Comparison of ENCODE assay signal across 9 cellular contexts in the genomic region with DNA sequence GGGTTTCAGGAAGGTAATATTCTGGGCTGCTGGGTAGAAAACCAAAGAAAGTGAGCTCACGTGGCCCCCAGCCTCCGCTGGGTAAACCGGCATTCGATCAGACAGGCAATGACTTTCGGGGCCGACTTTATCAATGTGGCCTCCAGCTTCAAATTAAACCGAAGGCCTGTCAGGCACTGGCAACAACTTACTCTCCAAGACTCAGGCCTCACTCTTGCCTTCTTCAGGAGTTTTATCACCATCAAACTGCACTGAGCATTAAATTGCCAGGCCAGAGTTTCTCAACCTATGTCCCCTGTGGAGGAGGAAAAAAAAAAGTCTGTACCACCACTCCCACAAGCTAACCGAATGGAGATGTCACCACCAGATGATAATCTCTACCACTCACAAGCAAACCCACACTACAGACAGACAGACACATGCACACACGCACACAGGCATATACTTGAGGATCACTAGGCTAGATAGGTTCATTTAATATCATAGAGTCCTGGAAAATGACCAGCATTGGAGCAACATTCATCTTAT. TPM values are rescaled to one million over a fixed set of nuclear protein-coding genes. Genes with fewer than 3 reads are reported as not detected.
DNase-seq lines count a peak whose midpoint lies in the region; ATAC-seq, FAIRE-seq and TF ChIP-seq lines count a peak whose summit lies in the region.
"Had no signal": no experiment of that assay in that cellular context is flagged by ENCODE, and none has a peak within 500 bp of the region (broad histone marks: within the 10 kb centered on the region; RNA-seq: fewer than 3 reads in every experiment).

No MANE protein-coding gene starts in this region.

- no peak for FAIRE-seq in A549 (lab: Jason Lieb, UNC)
- FAIRE-seq: endometrium had no signal

- H3K4me2 ChIP-seq in A549, result peak overlapping the region; percentile 79

- H3K27ac ChIP-seq in A549 (peak overlapping the region; percentile 81 to 88), HL-60 (replicated peaks) (peak overlapping the region; percentile 80), liver (ENCODE audit: low read depth in 1 of 2, low read length in 2 of 2) (peak overlapping the region; percentile 76 to 94), transverse colon (peak overlapping the region; percentile 88 to 93 (median 91))

- TF ChIP-seq EP300 in A549 (IDR thresholded peaks at IDR 0.05), result no peak
- no peak for TF ChIP-seq EP300 in transverse colon (IDR thresholded peaks at IDR 0.05; ENCODE audit: low read depth)

- peak overlapping the region in 1 of 2 donors; percentile 76 for H3K9ac ChIP-seq in liver (ENCODE audit: low read depth in 1 of 2, low read length in 2 of 2)

- H3K36me3 Mint-ChIP-seq in activated naive CD4-positive, alpha-beta T cell treated with anti-CD3 and anti-CD28 coated beads, Interleukin-2, amount 50 U/mL, for 72 hours, result peaks cover 0 to 6% of the 10 kb centered on the region in 2 donors

- POLR2A ChIA-PET in A549 (lab: Yijun Ruan, JAX), result interaction anchor here (0.5 kb wide), 1 partner anchor 1518 kb away, joined by 3 read pairs; no protein-coding TSS in a partner anchor

- WGBS in A549 (ENCODE audit: missing lambda C conversion rate), result 77% methylated on average over 9 of the region's 9 CpGs
- WGBS in liver, result 73% methylated on average over 9 of the region's 9 CpGs
- 51 to 100% methylated on average over 1 to 9 of the region's 9 CpGs for WGBS in transverse colon (ENCODE audit: low coverage in 1 of 2), 2 donors

- H3K27ac Mint-ChIP-seq in activated naive CD4-positive, alpha-beta T cell treated with anti-CD3 and anti-CD28 coated beads, Interleukin-2, amount 50 U/mL, for 72 hours, result peak overlapping the region; percentile 69 to 91

- H3K36me3 ChIP-seq in liver (ENCODE audit: control insufficient read depth in 4 of 4, insufficient read depth in 3 of 4, low read depth in 1 of 4, low read length in 3 of 4) (no peaks in the 10 kb centered on the region), transverse colon (no peaks in the 10 kb centered on the region)

- ATAC-seq in A549, result no peak
- no peak for ATAC-seq in activated naive CD4-positive, alpha-beta T cell treated with anti-CD3 and anti-CD28 coated beads, Interleukin-2, amount 50 U/mL, for 72 hours

- H3K4me3 ChIP-seq in A549 (peak overlapping the region; percentile 65), HL-60 (replicated peaks; ENCODE audit: insufficient read depth, low read length) (peak overlapping the region; percentile 77), liver (ENCODE audit: low read depth in 1 of 3, low read length in 3 of 3) (peak overlapping the region in 1 of 3 donors; percentile 60), transverse colon (peak overlapping the region in 2 of 4 donors; percentile 63 to 69)

- intact Hi-C loops in transverse colon (cut with DNase I; ENCODE audit: low total_unique reads), result loop anchor here (10.0 kb wide), 1 partner anchor 89 kb away; no protein-coding TSS in a partner anchor

- CTCF ChIA-PET in A549 (lab: Yijun Ruan, JAX), result interaction anchor here (1.1 to 2.8 kb wide), 2 partner anchors 79 to 87 kb away, joined by 3 to 9 read pairs; no protein-coding TSS in a partner anchor

- TF ChIP-seq CTCF in A549 (IDR thresholded peaks at IDR 0.05), result no peak
- no peak for TF ChIP-seq CTCF in HL-60 (IDR thresholded peaks at IDR 0.05; ENCODE audit: insufficient read depth, low read length)
- no peak for TF ChIP-seq CTCF in liver (IDR thresholded peaks at IDR 0.05; ENCODE audit: low read depth, low read length, missing input control)
- TF ChIP-seq CTCF in transverse colon (IDR thresholded peaks at IDR 0.05), result no peak

- H3K9me3 ChIP-seq in A549, result no peaks in the 10 kb centered on the region
- H3K9me3 ChIP-seq in liver (ENCODE audit: control insufficient read depth in 4 of 4, low read length in 3 of 4), result no peaks in the 10 kb centered on the region
- no peaks in the 10 kb centered on the region for H3K9me3 ChIP-seq in transverse colon

- DNase-seq in A549 (ENCODE audit: low read depth in 1 of 2, low spot score in 1 of 2) (no peak), HL-60 (ENCODE audit: low read depth in 1 of 2, low spot score in 1 of 2) (peak in 1 of 2 experiments; percentile 52), transverse colon (no peak), germinal center (ENCODE audit: low spot score) (no peak), SKM-1 (lab: John Stamatoyannopoulos, UW; ENCODE audit: unreplicated experiment) (no peak), NCI-H146 (lab: John Stamatoyannopoulos, UW) (no peak)
- no peak for DNase-seq in activated naive CD4-positive, alpha-beta T cell treated with anti-CD3 and anti-CD28 coated beads, Interleukin-2, amount 50 U/mL, for 72 hours (ENCODE audit: low spot score in 2 of 2)

- H3K4me1 ChIP-seq in A549 (peaks cover 12% of the 10 kb centered on the region), liver (ENCODE audit: control insufficient read depth in 4 of 4, insufficient read depth in 4 of 4, low read length in 3 of 4) (peaks cover 3 to 20% (median 6%) of the 10 kb centered on the region in 4 donors), transverse colon (peaks cover 16 to 57% (median 34%) of the 10 kb centered on the region in 4 donors)

- in situ Hi-C loops in transverse colon (cut with MboI; ENCODE audit: low pct_ligation_motif_present in 1 of 4, low pct_unique_long_range_greater_than_20kb in 1 of 4, low sequenced_read_pairs in 3 of 4), result no loop called here

- TF ChIP-seq POLR2A in A549 (IDR thresholded peaks at IDR 0.05; ENCODE audit: low read length), result no peak
- no peak for TF ChIP-seq POLR2A in transverse colon (IDR thresholded peaks at IDR 0.05)

- TF ChIP-seq RAD21 in A549 (conservative IDR thresholded peaks at IDR 0.05 in 1 of 2, IDR thresholded peaks at IDR 0.05 in 1 of 2) (no peak), liver (IDR thresholded peaks at IDR 0.05) (no peak)

- H3K9me3 Mint-ChIP-seq in activated naive CD4-positive, alpha-beta T cell treated with anti-CD3 and anti-CD28 coated beads, Interleukin-2, amount 50 U/mL, for 72 hours, result no peaks in the 10 kb centered on the region

- H3K27me3 ChIP-seq in HL-60 (ENCODE audit: insufficient read depth, poor library complexity, severe bottlenecking) (no peaks in the 10 kb centered on the region), liver (ENCODE audit: control insufficient read depth in 4 of 4, insufficient read depth in 4 of 4, low read length in 3 of 4) (no peaks in the 10 kb centered on the region), transverse colon (no peaks in the 10 kb centered on the region)

TF ChIP-seq in A549, 52 proteins besides CTCF, POLR2A, EP300 and RAD21:
- TF ChIP-seq TFCP2L1 (CRISPR knock-in tag; IDR thresholded peaks at IDR 0.05), result no peak
- no peak for TF ChIP-seq CEBPB (IDR thresholded peaks at IDR 0.05)
- no peak for TF ChIP-seq TP53 (CRISPR knock-in tag; IDR thresholded peaks at IDR 0.05)
- no peak for TF ChIP-seq HOXB5 (CRISPR knock-in tag; IDR thresholded peaks at IDR 0.05)
- TF ChIP-seq, protein P1, sequence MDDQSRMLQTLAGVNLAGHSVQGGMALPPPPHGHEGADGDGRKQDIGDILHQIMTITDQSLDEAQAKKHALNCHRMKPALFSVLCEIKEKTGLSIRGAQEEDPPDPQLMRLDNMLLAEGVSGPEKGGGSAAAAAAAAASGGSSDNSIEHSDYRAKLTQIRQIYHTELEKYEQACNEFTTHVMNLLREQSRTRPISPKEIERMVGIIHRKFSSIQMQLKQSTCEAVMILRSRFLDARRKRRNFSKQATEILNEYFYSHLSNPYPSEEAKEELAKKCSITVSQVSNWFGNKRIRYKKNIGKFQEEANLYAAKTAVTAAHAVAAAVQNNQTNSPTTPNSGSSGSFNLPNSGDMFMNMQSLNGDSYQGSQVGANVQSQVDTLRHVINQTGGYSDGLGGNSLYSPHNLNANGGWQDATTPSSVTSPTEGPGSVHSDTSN (IDR thresholded peaks at IDR 0.05), result no peak
- TF ChIP-seq KDM1A (IDR thresholded peaks at IDR 0.05; ENCODE audit: low read depth), result no peak
- no peak for TF ChIP-seq MAZ (IDR thresholded peaks at IDR 0.05; ENCODE audit: borderline replicate concordance, low read depth, low read length)

TF ChIP-seq in liver, 16 proteins besides CTCF, POLR2A, EP300 and RAD21 (continues in another document):
- TF ChIP-seq, protein P2, sequence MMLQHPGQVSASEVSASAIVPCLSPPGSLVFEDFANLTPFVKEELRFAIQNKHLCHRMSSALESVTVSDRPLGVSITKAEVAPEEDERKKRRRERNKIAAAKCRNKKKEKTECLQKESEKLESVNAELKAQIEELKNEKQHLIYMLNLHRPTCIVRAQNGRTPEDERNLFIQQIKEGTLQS (IDR thresholded peaks at IDR 0.05), result no peak
- TF ChIP-seq TAF1 (conservative IDR thresholded peaks at IDR 0.05) (no peak), SP1 (IDR thresholded peaks at IDR 0.05) (no peak), HNF4A (conservative IDR thresholded peaks at IDR 0.05) (no peak), GABPA (IDR thresholded peaks at IDR 0.05 in 1 of 2, conservative IDR thresholded peaks at IDR 0.05 in 1 of 2) (no peak)

RNA-seq across cellular contexts. Expression of a gene that starts 1.1 kb away (rescaled TPM):
- polyA plus RNA-seq in A549 (2011; rRNA removed) (5.5 and 5.7 TPM in 2 replicates), A549 (2017; fragmentation: RNase III; extraction: RNeasy Plus Mini Kit Qiagen cat#74134 plus additional on column Dnase treatment) (1.8 to 2.2 TPM (median 1.9 TPM) in 3 replicates), liver (1 to 10 TPM; 1.2 to 1.5 TPM)
- polyA plus RNA-seq in A549 (2012; cell fraction: cytosol; rRNA removed), result 1.4 and 1.9 TPM in 2 replicates
- 2.7 and 4.7 TPM in 2 replicates for polyA plus RNA-seq in A549 (2012; cell fraction: nucleus; rRNA removed)
- 11.2 and 14.8 TPM in 2 replicates for polyA minus RNA-seq in A549 (2011; rRNA and poly(A)+ RNA removed)
- 10 to 100 TPM; 11.8 to 13.8 TPM for total RNA-seq in activated naive CD4-positive, alpha-beta T cell treated with anti-CD3 and anti-CD28 coated beads, Interleukin-2, amount 50 U/mL, for 72 hours
- total RNA-seq in liver (1 to 10 TPM; 5.0 to 9.3 TPM), transverse colon (10 to 100 TPM; 10.3 to 85.3 (median 66.5) TPM)
